Comparison of ENCODE assay signal across 22 cellular contexts in genomic region chr12:43348221-43348620, GRCh38.
DNase-seq lines count a peak whose midpoint lies in the region; ATAC-seq and TF ChIP-seq lines count a peak whose summit lies in the region.
"Had no signal": no experiment of that assay in that cellular context is flagged by ENCODE, and none has a peak within 500 bp of the region (broad histone marks: within the 10 kb centered on the region; RNA-seq: fewer than 3 reads in every experiment).

No MANE protein-coding gene starts in this region.

- no peak for TF ChIP-seq CTCF in foreskin keratinocyte (conservative IDR thresholded peaks at IDR 0.05)

- DNase-seq in GM03348 (ENCODE audit: low spot score), result peak; percentile 4
- peak; percentile 49 for DNase-seq in MG63
- DNase-seq in cerebellar cortex (ENCODE audit: low spot score), result peak; percentile 87
- DNase-seq in foreskin keratinocyte, result peak in 1 of 2 donors; percentile 11
- DNase-seq in islet precursor cell, result no peak
- DNase-seq: BE2C; CD8-positive, alpha-beta memory T cell; DMS153; DND-41; HCEC 1CT; IMR-90; KG1; MM.1S; NCI-H2029; NCI-H2227 treated with DMSO at 0.1 percent for 48 hours; NCI-H510A treated with DMSO at 0.1 percent for 48 hours; NCI-H748 treated with DMSO at 0.1 percent for 48 hours; NK-92 treated with Interleukin-12 subunit alpha and Interleukin-12 subunit beta, amount 100 ng/mL, for 24 hours; PC-3; Right ventricle myocardium superior had no signal

- ATAC-seq in foreskin keratinocyte (peak; percentile 14), GM21381 (IDR thresholded peaks at IDR 0.05; ENCODE audit: unreplicated experiment) (no peak), GM21526 (IDR thresholded peaks at IDR 0.05; ENCODE audit: low FRiP score, unreplicated experiment) (no peak)
- ATAC-seq: PC-3 had no signal

- H3K27me3 ChIP-seq in MG63 (no peaks in the 10 kb centered on the region), foreskin keratinocyte (no peaks in the 10 kb centered on the region)

- no peaks in the 10 kb centered on the region for H3K4me1 ChIP-seq in foreskin keratinocyte
- H3K4me1 ChIP-seq: BE2C had no signal

- H3K36me3 ChIP-seq in MG63, result no peaks in the 10 kb centered on the region
- H3K36me3 ChIP-seq: BE2C had no signal

- peaks cover 11% of the 10 kb centered on the region for H3K9me3 ChIP-seq in MG63

- H3K4me3 ChIP-seq in MG63, result no peak overlapping the region

- no peak overlapping the region for H3K27ac ChIP-seq in foreskin keratinocyte
